ENCODE assay signal across 18 cellular contexts in genomic region chr7:22333680-22334141, GRCh38. TPM values are rescaled to one million over a fixed set of nuclear protein-coding genes. Genes with fewer than 3 reads are reported as not detected.
A peak's percentile ranks its signal among the peaks of the same experiment; 100 is the strongest.
DNase-seq lines count a peak whose midpoint lies in the region; ATAC-seq, FAIRE-seq and TF ChIP-seq lines count a peak whose summit lies in the region.
"Had no signal": no experiment of that assay in that cellular context is flagged by ENCODE, and none has a peak within 500 bp of the region (broad histone marks: within the 10 kb centered on the region; RNA-seq: fewer than 3 reads in every experiment).

No MANE protein-coding gene starts in this region.

- H3K9me1 ChIP-seq in K562 (ENCODE audit: control insufficient read depth, insufficient read depth, low read length): no peaks in the 10 kb centered on the region

- H3K4me1 ChIP-seq in K562 (replicated peaks in 1 of 2; ENCODE audit: control insufficient read depth in 2 of 2, insufficient read depth in 2 of 2, low read length in 2 of 2) (peaks cover 6 to 10% of the 10 kb centered on the region in 2 experiments; a peak in 4 of 5 replicates), mucosa of stomach (ENCODE audit: control insufficient read depth, insufficient read depth, low read length) (peaks cover 40% of the 10 kb centered on the region), PC-9 (replicated peaks; ENCODE audit: insufficient read depth) (peaks cover 18% of the 10 kb centered on the region), vagina (peaks cover 6% of the 10 kb centered on the region)
- H3K4me1 ChIP-seq: gastrocnemius medialis had no signal

- intact Hi-C loops in K562 (cut with micrococcal nuclease) (no loop called here), PC-9 (cut with micrococcal nuclease; ENCODE audit: unreplicated experiment) (no loop called here), vagina (cut with DNase I) (no loop called here)

- H3K9me3 ChIP-seq in K562 (replicated peaks; ENCODE audit: control insufficient read depth, insufficient read depth, low read depth, low read length) (no peaks in the 10 kb centered on the region), mucosa of stomach (ENCODE audit: control insufficient read depth, low read length) (no peaks in the 10 kb centered on the region), PC-9 (ENCODE audit: insufficient read depth, low read depth) (no peaks in the 10 kb centered on the region), vagina (no peaks in the 10 kb centered on the region)
- H3K9me3 ChIP-seq: gastrocnemius medialis had no signal

- in situ Hi-C loops in K562 (cut with MboI): no loop called here

- peak; percentile 17 for DNase-seq in DMS 273 (lab: John Stamatoyannopoulos, UW; ENCODE audit: unreplicated experiment)
- no peak for DNase-seq in DMS 273 treated with DMSO at 0.1 percent for 48 hours (lab: John Stamatoyannopoulos, UW)
- peak; percentile 23 for DNase-seq in NCI-H2171 (lab: John Stamatoyannopoulos, UW)
- no peak for DNase-seq in K562 (ENCODE audit: extremely low read depth in 1 of 4, low spot score in 3 of 4)
- DNase-seq in PC-9: no peak
- DNase-seq in vagina (ENCODE audit: extremely low spot score in 2 of 2): no peak
- no peak for DNase-seq in activated CD8-positive, alpha-beta memory T cell treated with anti-CD3 and anti-CD28 coated beads, Interleukin-2, amount 10 ng/mL, durations not matched to agents 7 days and 5 days
- DNase-seq: activated naive CD4-positive, alpha-beta T cell treated with anti-CD3 and anti-CD28 coated beads, Interleukin-2, amount 50 U/mL, for 16 hours; gastrocnemius medialis; mesendoderm; NCI-H1436; nucleus accumbens had no signal

- no peaks in the 10 kb centered on the region for H3K4me1 Mint-ChIP-seq in activated CD8-positive, alpha-beta memory T cell treated with anti-CD3 and anti-CD28 coated beads, Interleukin-2, amount 10 ng/mL, durations not matched to agents 7 days and 5 days
- H3K4me1 Mint-ChIP-seq: stimulated activated memory B cell treated with anti-CD40 and anti-IgM and Interleukin-4, amounts not matched to agents 10 μg/mL and 1 μg/mL and 100 μg/mL, for 72 hours had no signal

- H3K27me3 Mint-ChIP-seq in activated CD8-positive, alpha-beta memory T cell treated with anti-CD3 and anti-CD28 coated beads, Interleukin-2, amount 10 ng/mL, durations not matched to agents 7 days and 5 days: peaks cover 32% of the 10 kb centered on the region
- H3K27me3 Mint-ChIP-seq: stimulated activated memory B cell treated with anti-CD40 and anti-IgM and Interleukin-4, amounts not matched to agents 10 μg/mL and 1 μg/mL and 100 μg/mL, for 72 hours had no signal

- H3K36me3 ChIP-seq in K562 (ENCODE audit: control insufficient read depth, insufficient read depth, low read length): no peaks in the 10 kb centered on the region
- no peaks in the 10 kb centered on the region for H3K36me3 ChIP-seq in mucosa of stomach (ENCODE audit: control insufficient read depth, insufficient read depth, low read length)
- no peaks in the 10 kb centered on the region for H3K36me3 ChIP-seq in PC-9 (ENCODE audit: low read depth)
- no peaks in the 10 kb centered on the region for H3K36me3 ChIP-seq in vagina
- H3K36me3 ChIP-seq: gastrocnemius medialis had no signal

- no peak overlapping the region for H3K27ac Mint-ChIP-seq in activated CD8-positive, alpha-beta memory T cell treated with anti-CD3 and anti-CD28 coated beads, Interleukin-2, amount 10 ng/mL, durations not matched to agents 7 days and 5 days
- H3K27ac Mint-ChIP-seq: stimulated activated memory B cell treated with anti-CD40 and anti-IgM and Interleukin-4, amounts not matched to agents 10 μg/mL and 1 μg/mL and 100 μg/mL, for 72 hours; T-helper 1 cell treated with Interleukin-12 subunit alpha and Interleukin-12 subunit beta and Interleukin-4 antibody, amounts not matched to agents 30 μg/mL and 1 μg/mL, for 36 hours had no signal

- no peaks in the 10 kb centered on the region for H3K79me2 ChIP-seq in K562 (ENCODE audit: control insufficient read depth, insufficient read depth, low read length)
- peaks cover 11% of the 10 kb centered on the region; the same call in 1 of the 2 replicates for H3K79me2 ChIP-seq in PC-9 (ENCODE audit: low read depth)

- no peaks in the 10 kb centered on the region for H4K20me1 ChIP-seq in K562 (replicated peaks; ENCODE audit: control insufficient read depth, insufficient read depth, low read length)
- no peaks in the 10 kb centered on the region for H4K20me1 ChIP-seq in PC-9 (ENCODE audit: insufficient read depth)

- no peak for TF ChIP-seq EP300 in K562 (IDR thresholded peaks at IDR 0.05; ENCODE audit: low read length)

- no peaks in the 10 kb centered on the region for H3K36me3 Mint-ChIP-seq in activated CD8-positive, alpha-beta memory T cell treated with anti-CD3 and anti-CD28 coated beads, Interleukin-2, amount 10 ng/mL, durations not matched to agents 7 days and 5 days
- H3K36me3 Mint-ChIP-seq: stimulated activated memory B cell treated with anti-CD40 and anti-IgM and Interleukin-4, amounts not matched to agents 10 μg/mL and 1 μg/mL and 100 μg/mL, for 72 hours had no signal

- no peak overlapping the region for H3K4me3 ChIP-seq in K562
- no peak overlapping the region for H3K4me3 ChIP-seq in mucosa of stomach (ENCODE audit: low read length)
- no peak overlapping the region for H3K4me3 ChIP-seq in PC-9
- no peak overlapping the region for H3K4me3 ChIP-seq in vagina
- H3K4me3 ChIP-seq: gastrocnemius medialis had no signal

- POLR2A ChIA-PET in K562 (lab: Yijun Ruan, JAX): interaction anchor here (0.9 kb wide), 1 partner anchor 9 kb away, joined by 3 read pairs; no protein-coding TSS in a partner anchor
- POLR2A ChIA-PET in PC-9 (lab: Charles Lee; ENCODE audit: unreplicated experiment): interaction anchor here (0.5 kb wide), 1 partner anchor 1589 kb away, joined by 3 read pairs; no protein-coding TSS in a partner anchor

- H3F3A ChIP-seq in PC-9 (ENCODE audit: insufficient read depth, low read depth): no peaks in the 10 kb centered on the region

- BruUV-seq in K562 (replicated peaks; lab: Mats Ljungman, UMichigan): no TSS peak
- BruUV-seq in PC-9 (replicated peaks; lab: Mats Ljungman, UMichigan): no TSS peak

- TF ChIP-seq POLR2A in K562 (conservative IDR thresholded peaks at IDR 0.05): no peak
- no peak for TF ChIP-seq POLR2A in vagina (IDR thresholded peaks at IDR 0.05)

- no peak overlapping the region for H3K9ac ChIP-seq in K562 (ENCODE audit: insufficient read depth in 1 of 2, low read depth in 2 of 2, low read length in 2 of 2)
- H3K9ac ChIP-seq in mucosa of stomach (ENCODE audit: low read length): peak overlapping the region; percentile 44

- no peaks in the 10 kb centered on the region for H3K27me3 ChIP-seq in K562 (ENCODE audit: control insufficient read depth in 2 of 2, insufficient read depth in 2 of 2, low read length in 2 of 2)
- H3K27me3 ChIP-seq in mucosa of stomach (ENCODE audit: control insufficient read depth, insufficient read depth, low read length): no peaks in the 10 kb centered on the region
- no peaks in the 10 kb centered on the region for H3K27me3 ChIP-seq in PC-9 (ENCODE audit: insufficient read depth, low read depth)
- H3K27me3 ChIP-seq in vagina: no peaks in the 10 kb centered on the region
- H3K27me3 ChIP-seq: gastrocnemius medialis had no signal

- TF ChIP-seq CTCF in K562 (IDR thresholded peaks at IDR 0.05 in 2 of 3, conservative IDR thresholded peaks at IDR 0.05 in 1 of 3; ENCODE audit: insufficient read depth in 2 of 3, low read depth in 1 of 3, low read length in 3 of 3) (no peak), PC-9 (conservative IDR thresholded peaks at IDR 0.05) (no peak), vagina (IDR thresholded peaks at IDR 0.05) (no peak)

- 61% methylated on average over 15 of the region's 15 CpGs for WGBS in K562 (ENCODE audit: insufficient coverage, low coverage, missing lambda C conversion rate)

- CTCF ChIA-PET in K562 (lab: Yijun Ruan, JAX; ENCODE audit: low intra/inter-chr PET ratio) (no interaction called here), PC-9 (lab: Charles Lee) (no interaction called here)
- CTCF ChIA-PET in activated CD8-positive, alpha-beta memory T cell treated with anti-CD3 and anti-CD28 coated beads, Interleukin-2, amount 10 ng/mL, durations not matched to agents 7 days and 5 days (lab: Charles Lee): interaction anchor here (1.1 kb wide), 1 partner anchor 106 kb away, joined by 3 read pairs; no protein-coding TSS in a partner anchor

- no peaks in the 10 kb centered on the region for H3K9me2 ChIP-seq in PC-9 (ENCODE audit: insufficient read depth)

- H3K4me3 Mint-ChIP-seq in activated CD8-positive, alpha-beta memory T cell treated with anti-CD3 and anti-CD28 coated beads, Interleukin-2, amount 10 ng/mL, durations not matched to agents 7 days and 5 days: no peak overlapping the region
- H3K4me3 Mint-ChIP-seq: stimulated activated memory B cell treated with anti-CD40 and anti-IgM and Interleukin-4, amounts not matched to agents 10 μg/mL and 1 μg/mL and 100 μg/mL, for 72 hours; T-helper 1 cell treated with Interleukin-12 subunit alpha and Interleukin-12 subunit beta and Interleukin-4 antibody, amounts not matched to agents 30 μg/mL and 1 μg/mL, for 36 hours had no signal

- no peak for FAIRE-seq in K562 (lab: Jason Lieb, UNC)
- FAIRE-seq: GM12891 had no signal

- H3K4me2 ChIP-seq in K562 (ENCODE audit: insufficient read depth, low read length): no peak overlapping the region
- H3K4me2 ChIP-seq in PC-9: no peak overlapping the region

- no peak; the same call in 1 of the 3 replicates for ATAC-seq in K562
- ATAC-seq in activated CD8-positive, alpha-beta memory T cell treated with anti-CD3 and anti-CD28 coated beads, Interleukin-2, amount 10 ng/mL, durations not matched to agents 7 days and 5 days: no peak
- ATAC-seq: activated CD4-positive, CD25-positive, alpha-beta regulatory T cell treated with anti-CD3 and anti-CD28 coated beads, Interleukin-2, amount 50 U/mL, for 24 hours; gastrocnemius medialis; stimulated activated memory B cell treated with anti-CD40 and anti-IgM and Interleukin-4, amounts not matched to agents 10 μg/mL and 1 μg/mL and 100 μg/mL, for 72 hours had no signal

- TF ChIP-seq RAD21 in K562 (CRISPR knock-in tag; conservative IDR thresholded peaks at IDR 0.05 in 1 of 2, IDR thresholded peaks at IDR 0.05 in 1 of 2): no peak

- H2AFZ ChIP-seq in K562 (ENCODE audit: low read depth, low read length) (peak overlapping the region; percentile 53), PC-9 (no peak overlapping the region)

- H3K27ac ChIP-seq in K562 (ENCODE audit: extremely low read depth, low read depth, low read length): no peak overlapping the region
- H3K27ac ChIP-seq in PC-9: no peak overlapping the region
- no peak overlapping the region for H3K27ac ChIP-seq in vagina
- H3K27ac ChIP-seq: 22Rv1, gastrocnemius medialis had no signal

- H3K9me3 Mint-ChIP-seq in activated CD8-positive, alpha-beta memory T cell treated with anti-CD3 and anti-CD28 coated beads, Interleukin-2, amount 10 ng/mL, durations not matched to agents 7 days and 5 days (ENCODE audit: low read depth): no peaks in the 10 kb centered on the region
- H3K9me3 Mint-ChIP-seq: stimulated activated memory B cell treated with anti-CD40 and anti-IgM and Interleukin-4, amounts not matched to agents 10 μg/mL and 1 μg/mL and 100 μg/mL, for 72 hours; T-helper 1 cell treated with Interleukin-12 subunit alpha and Interleukin-12 subunit beta and Interleukin-4 antibody, amounts not matched to agents 30 μg/mL and 1 μg/mL, for 36 hours had no signal

RNA-seq across cellular contexts. Expression of gene RAPGEF5, which starts 23.2 kb away (rescaled TPM):
- 3.3 and 9.4 TPM in 2 replicates for total RNA-seq in K562 (2011; cell fraction: chromatin; rRNA removed; ENCODE audit: low replicate concordance)
- 1.3 and 2.5 TPM in 2 replicates for total RNA-seq in K562 (2011; cell fraction: nucleolus; rRNA removed)
- total RNA-seq in K562 (2011; cell fraction: nucleoplasm; rRNA removed): 5.9 and 9.7 TPM in 2 replicates
- total RNA-seq in K562 (2014; rRNA removed) (0.45 and 1.3 TPM in 2 replicates), K562 (2014; rRNA removed; fragmentation: Illumina TruSeq; extraction: Trizol) (2.0 and 2.3 TPM in 2 replicates), K562 (2015; rRNA removed; fragmentation: Illumina TruSeq; extraction: Trizol) (1.3 and 1.6 TPM in 2 replicates), K562 (2021) (1.8 and 3.1 TPM in 2 replicates), PC-9 (2021) (16.4 and 16.6 TPM in 2 replicates), vagina (68.0 TPM)
- polyA plus RNA-seq in K562 (2011; rRNA removed) (0.85 and 1.3 TPM in 2 replicates), K562 (2014; fragmentation: Illumina TruSeq; extraction: Trizol) (0.75 and 1.1 TPM in 2 replicates), K562 (2014; fragmentation: Nextera tagmentation; extraction: Ambion mirVana) (1 to 10 TPM in 1 of 2 experiments, under 1 TPM in 1; 0.39 to 1.0 TPM), K562 (2014; rRNA removed) (0.94 and 1.1 TPM in 2 replicates)
- 0.25 and 0.58 TPM in 2 replicates for polyA plus RNA-seq in K562 (2011; cell fraction: cytosol; rRNA removed)
- 2.8 and 3.2 TPM in 2 replicates for polyA plus RNA-seq in K562 (2011; cell fraction: nucleus; rRNA removed)
- polyA plus RNA-seq in K562 (2012): 0.53 and 0.61 TPM in 2 replicates
- polyA minus RNA-seq in K562 (2011; rRNA and poly(A)+ RNA removed): 3.0 and 5.4 TPM in 2 replicates
- 0.86 and 3.3 TPM in 2 replicates for polyA minus RNA-seq in K562 (2011; cell fraction: cytosol; rRNA and poly(A)+ RNA removed)
- 4.3 and 11.1 TPM in 2 replicates for polyA minus RNA-seq in K562 (2011; cell fraction: nucleus; rRNA and poly(A)+ RNA removed)
- under 1 TPM; 0.66 to 0.99 TPM for total RNA-seq in activated CD8-positive, alpha-beta memory T cell treated with anti-CD3 and anti-CD28 coated beads, Interleukin-2, amount 10 ng/mL, durations not matched to agents 7 days and 5 days

Comparison
In these comparisons a context has a peak if more than half of its experiments do, and no peak if none do; other contexts are left out.
1. DNase-seq: peak in DMS 273 (single experiment) and NCI-H2171 (single experiment); none in DMS 273 treated with DMSO at 0.1 percent for 48 hours (single experiment), K562 (0 of 4), PC-9 (0 of 2), vagina (0 of 2) and activated CD8-positive, alpha-beta memory T cell treated with anti-CD3 and anti-CD28 coated beads, Interleukin-2, amount 10 ng/mL, durations not matched to agents 7 days and 5 days (single experiment).